In genomic region chr15:63198752-63199250, GRCh38 we compare ENCODE assay signal across 13 cellular contexts. TPM values are rescaled to one million over a fixed set of nuclear protein-coding genes. Genes with fewer than 3 reads are reported as not detected.
DNase-seq lines count a peak whose midpoint lies in the region; ATAC-seq lines count a peak whose summit lies in the region.
"Had no signal": no experiment of that assay in that cellular context is flagged by ENCODE, and none has a peak within 500 bp of the region (broad histone marks: within the 10 kb centered on the region; RNA-seq: fewer than 3 reads in every experiment).

No MANE protein-coding gene starts in this region.

- peak overlapping the region; percentile 76 for H3K27ac Mint-ChIP-seq in activated CD4-positive, alpha-beta T cell treated with anti-CD3 and anti-CD28 coated beads for 36 hours
- H3K27ac Mint-ChIP-seq in activated naive CD8-positive, alpha-beta T cell treated with anti-CD3 and anti-CD28 coated beads, Interleukin-2, amount 50 U/mL, for 24 hours = peak overlapping the region; percentile 78
- H3K27ac Mint-ChIP-seq in naive thymus-derived CD8-positive, alpha-beta T cell = peak overlapping the region in 7 of 10 donors; percentile 56 to 91 (median 66)

- POLR2A ChIA-PET in activated CD4-positive, alpha-beta T cell treated with anti-CD3 and anti-CD28 coated beads for 36 hours (lab: Charles Lee) = no interaction called here
- POLR2A ChIA-PET in naive thymus-derived CD8-positive, alpha-beta T cell (lab: Charles Lee) = interaction anchor here (0.5 kb wide), 1 partner anchor 39 kb away, joined by 4 read pairs; no protein-coding TSS in a partner anchor

- ATAC-seq in activated CD4-positive, alpha-beta T cell treated with anti-CD3 and anti-CD28 coated beads for 36 hours = peak; percentile 31
- no peak for ATAC-seq in activated naive CD8-positive, alpha-beta T cell treated with anti-CD3 and anti-CD28 coated beads, Interleukin-2, amount 50 U/mL, for 24 hours
- ATAC-seq in naive thymus-derived CD8-positive, alpha-beta T cell = no peak
- ATAC-seq in GM18868 (IDR thresholded peaks at IDR 0.05; ENCODE audit: unreplicated experiment) (no peak), Right ventricle myocardium superior (ENCODE audit: poor library complexity) (no peak)
- ATAC-seq: heart left ventricle had no signal

- H3K9me3 Mint-ChIP-seq in activated CD4-positive, alpha-beta T cell treated with anti-CD3 and anti-CD28 coated beads for 36 hours (ENCODE audit: low read depth) = no peaks in the 10 kb centered on the region
- H3K9me3 Mint-ChIP-seq in activated naive CD8-positive, alpha-beta T cell treated with anti-CD3 and anti-CD28 coated beads, Interleukin-2, amount 50 U/mL, for 24 hours = peaks cover 5% of the 10 kb centered on the region
- H3K9me3 Mint-ChIP-seq in naive thymus-derived CD8-positive, alpha-beta T cell = no peaks in the 10 kb centered on the region

- intact Hi-C loops in activated CD4-positive, alpha-beta T cell treated with anti-CD3 and anti-CD28 coated beads for 36 hours (cut with DNase I, micrococcal nuclease) = no loop called here
- intact Hi-C loops in Right ventricle myocardium superior (cut with DNase I) = no loop called here

- peaks cover 48% of the 10 kb centered on the region for H3K36me3 Mint-ChIP-seq in activated CD4-positive, alpha-beta T cell treated with anti-CD3 and anti-CD28 coated beads for 36 hours (ENCODE audit: low read depth)
- peaks cover 55% of the 10 kb centered on the region for H3K36me3 Mint-ChIP-seq in activated naive CD8-positive, alpha-beta T cell treated with anti-CD3 and anti-CD28 coated beads, Interleukin-2, amount 50 U/mL, for 24 hours (ENCODE audit: low read depth)
- peaks cover 0 to 17% (median 14%) of the 10 kb centered on the region in 3 donors for H3K36me3 Mint-ChIP-seq in naive thymus-derived CD8-positive, alpha-beta T cell

- CTCF ChIA-PET in activated CD4-positive, alpha-beta T cell treated with anti-CD3 and anti-CD28 coated beads for 36 hours (lab: Charles Lee) = interaction anchor here (0.9 to 1.0 kb wide), 2 partner anchors 22 to 32 kb away, joined by 3 to 4 read pairs; no protein-coding TSS in a partner anchor

- H3K4me1 Mint-ChIP-seq in activated CD4-positive, alpha-beta T cell treated with anti-CD3 and anti-CD28 coated beads for 36 hours = peaks cover 94% of the 10 kb centered on the region
- H3K4me1 Mint-ChIP-seq in activated naive CD8-positive, alpha-beta T cell treated with anti-CD3 and anti-CD28 coated beads, Interleukin-2, amount 50 U/mL, for 24 hours = peaks cover 97% of the 10 kb centered on the region
- peaks cover 52 to 97% (median 89%) of the 10 kb centered on the region in 4 donors for H3K4me1 Mint-ChIP-seq in naive thymus-derived CD8-positive, alpha-beta T cell

- H3K27me3 Mint-ChIP-seq in activated CD4-positive, alpha-beta T cell treated with anti-CD3 and anti-CD28 coated beads for 36 hours = no peaks in the 10 kb centered on the region
- H3K27me3 Mint-ChIP-seq in activated naive CD8-positive, alpha-beta T cell treated with anti-CD3 and anti-CD28 coated beads, Interleukin-2, amount 50 U/mL, for 24 hours = no peaks in the 10 kb centered on the region
- no peaks in the 10 kb centered on the region for H3K27me3 Mint-ChIP-seq in naive thymus-derived CD8-positive, alpha-beta T cell

- H3K4me3 Mint-ChIP-seq in activated CD4-positive, alpha-beta T cell treated with anti-CD3 and anti-CD28 coated beads for 36 hours = no peak overlapping the region
- no peak overlapping the region for H3K4me3 Mint-ChIP-seq in activated naive CD8-positive, alpha-beta T cell treated with anti-CD3 and anti-CD28 coated beads, Interleukin-2, amount 50 U/mL, for 24 hours
- H3K4me3 Mint-ChIP-seq in naive thymus-derived CD8-positive, alpha-beta T cell = peak overlapping the region in 3 of 10 donors; percentile 14 to 43 (median 22)

- no peak for DNase-seq in activated CD4-positive, alpha-beta T cell treated with anti-CD3 and anti-CD28 coated beads for 36 hours
- DNase-seq in activated CD4-positive, alpha-beta T cell treated with anti-CD3 and anti-CD28 coated beads for 48 hours = no peak
- DNase-seq in NCI-H1105 (lab: John Stamatoyannopoulos, UW) (peak; percentile 51), NCI-H526 treated with DMSO at 0.1 percent for 48 hours (lab: John Stamatoyannopoulos, UW) (no peak), Right ventricle myocardium superior (no peak)
- DNase-seq in activated naive CD8-positive, alpha-beta T cell treated with anti-CD3 and anti-CD28 coated beads, Interleukin-2, amount 50 U/mL, for 24 hours = no peak
- no peak for DNase-seq in naive thymus-derived CD8-positive, alpha-beta T cell
- DNase-seq: DMS79 treated with DMSO at 0.1 percent for 48 hours, heart left ventricle, NCI-H2081 treated with DMSO at 0.1 percent for 48 hours, RPMI8226, WERI-Rb-1 had no signal

RNA-seq across cellular contexts. Expression of gene RAB8B, which starts 9.4 kb away (rescaled TPM):
- 100 to 1,000 TPM; 147 to 260 TPM for total RNA-seq in activated CD4-positive, alpha-beta T cell treated with anti-CD3 and anti-CD28 coated beads for 36 hours
- total RNA-seq in naive thymus-derived CD8-positive, alpha-beta T cell = 10 to 100 TPM; 78.4 to 79.6 TPM
- polyA plus RNA-seq in naive thymus-derived CD8-positive, alpha-beta T cell = 10 to 100 TPM; 35.1 to 40.7 (median 35.3) TPM
- 10.0 TPM for total RNA-seq in Right ventricle myocardium superior

RNA-seq across cellular contexts. Expression of gene RPS27L, which starts 41.5 kb away (rescaled TPM):
- 100 to 1,000 TPM; 117 to 143 TPM for total RNA-seq in activated CD4-positive, alpha-beta T cell treated with anti-CD3 and anti-CD28 coated beads for 36 hours
- 100 to 1,000 TPM; 139 to 142 TPM for total RNA-seq in naive thymus-derived CD8-positive, alpha-beta T cell
- 100 to 1,000 TPM; 143 to 221 (median 206) TPM for polyA plus RNA-seq in naive thymus-derived CD8-positive, alpha-beta T cell
- total RNA-seq in Right ventricle myocardium superior = 179 TPM
